8 cellular contexts compared by ENCODE assay signal in genomic region chr19:39970674-39971379, GRCh38. TPM values are rescaled to one million over a fixed set of nuclear protein-coding genes. Genes with fewer than 3 reads are reported as not detected.
DNase-seq lines count a peak whose midpoint lies in the region; ATAC-seq, FAIRE-seq and TF ChIP-seq lines count a peak whose summit lies in the region.

TSS of gene PSMC4 (plus strand) at chr19:39971165. CDS start at chr19:39971203, 38 bp downstream.

- H3K4me3 ChIP-seq in left ventricle myocardium inferior = peak within 1 kb of the TSS; percentile 84
- peak within 1 kb of the TSS; percentile 58 to 62 for H3K4me3 ChIP-seq in prostate gland

- intact Hi-C loops in left ventricle myocardium inferior (cut with micrococcal nuclease) (no loop called here), prostate gland (cut with DNase I) (loop anchor here (2.0 to 5.0 kb wide), 2 partner anchors 124 to 178 kb away; partner anchors contain the start of gene FBL)

- ATAC-seq in HG02870 (IDR thresholded peaks at IDR 0.05; ENCODE audit: unreplicated experiment) = peak; percentile 95

- no peaks in the 10 kb centered on the region for H3K9me3 ChIP-seq in left ventricle myocardium inferior (replicated peaks)
- no peaks in the 10 kb centered on the region for H3K9me3 ChIP-seq in prostate gland

- no peaks in the 10 kb centered on the region for H3K27me3 Mint-ChIP-seq in T-helper 1 cell treated with Interleukin-12 subunit alpha and Interleukin-12 subunit beta and Interleukin-4 antibody, amounts not matched to agents 30 μg/mL and 1 μg/mL, for 36 hours (ENCODE audit: low read depth)

- TF ChIP-seq POLR2A in GM12892 (IDR thresholded peaks at IDR 0.05; ENCODE audit: low read depth, low read length) (peak; percentile 85), prostate gland (IDR thresholded peaks at IDR 0.05) (peak; percentile 88)

- under 1% methylated on average over 47 of the region's 47 CpGs for WGBS in prostate gland

- FAIRE-seq in GM12892 (lab: Jason Lieb, UNC) (peak; percentile 100), urothelium cell line (lab: Jason Lieb, UNC) (peak; percentile 98)

- peak within 1 kb of the TSS; percentile 97 for H3K4me3 Mint-ChIP-seq in T-helper 1 cell treated with Interleukin-12 subunit alpha and Interleukin-12 subunit beta and Interleukin-4 antibody, amounts not matched to agents 30 μg/mL and 1 μg/mL, for 36 hours

- H3K27ac ChIP-seq in left ventricle myocardium inferior (replicated peaks) (peak within 1 kb of the TSS; percentile 89), prostate gland (peak within 1 kb of the TSS; percentile 90 to 91)

- peaks cover 39% of the 10 kb centered on the region for H3K36me3 Mint-ChIP-seq in T-helper 1 cell treated with Interleukin-12 subunit alpha and Interleukin-12 subunit beta and Interleukin-4 antibody, amounts not matched to agents 30 μg/mL and 1 μg/mL, for 36 hours (ENCODE audit: low read depth)

- H3K9me3 Mint-ChIP-seq in T-helper 1 cell treated with Interleukin-12 subunit alpha and Interleukin-12 subunit beta and Interleukin-4 antibody, amounts not matched to agents 30 μg/mL and 1 μg/mL, for 36 hours = no peaks in the 10 kb centered on the region

- peaks cover 35% of the 10 kb centered on the region for H3K4me1 ChIP-seq in left ventricle myocardium inferior
- peaks cover 8% of the 10 kb centered on the region for H3K4me1 ChIP-seq in prostate gland (replicated peaks)

- H3K27ac Mint-ChIP-seq in T-helper 1 cell treated with Interleukin-12 subunit alpha and Interleukin-12 subunit beta and Interleukin-4 antibody, amounts not matched to agents 30 μg/mL and 1 μg/mL, for 36 hours = peak within 1 kb of the TSS; percentile 98

- peak; percentile 81 for TF ChIP-seq CTCF in left ventricle myocardium inferior (IDR thresholded peaks at IDR 0.05; ENCODE audit: borderline replicate concordance)
- peak; percentile 48 to 94 (median 91) for TF ChIP-seq CTCF in prostate gland (IDR thresholded peaks at IDR 0.05)

- DNase-seq in GM12892 (ENCODE audit: insufficient read length) (peak; percentile 93), NCI-H146 treated with DMSO at 0.1 percent for 48 hours (lab: John Stamatoyannopoulos, UW; ENCODE audit: unreplicated experiment) (peak; percentile 99), amygdala (lab: John Stamatoyannopoulos, UW) (peak; percentile 65 to 99 (median 98)), left ventricle myocardium inferior (peak; percentile 97), prostate gland (ENCODE audit: low spot score) (peak; percentile 98), urothelium cell line (ENCODE audit: low spot score) (peak; percentile 99)

- H3K36me3 ChIP-seq in left ventricle myocardium inferior (peaks cover 38% of the 10 kb centered on the region), prostate gland (peaks cover 4 to 10% of the 10 kb centered on the region in 2 donors)

- peaks cover 43% of the 10 kb centered on the region for H3K4me1 Mint-ChIP-seq in T-helper 1 cell treated with Interleukin-12 subunit alpha and Interleukin-12 subunit beta and Interleukin-4 antibody, amounts not matched to agents 30 μg/mL and 1 μg/mL, for 36 hours (ENCODE audit: low read depth)

- H3K27me3 ChIP-seq in left ventricle myocardium inferior (ENCODE audit: low read depth) (no peaks in the 10 kb centered on the region), prostate gland (replicated peaks; ENCODE audit: insufficient read depth) (no peaks in the 10 kb centered on the region)

RNA-seq across cellular contexts. Expression of gene PSMC4, which starts in this region (rescaled TPM):
- 64.7 TPM for polyA plus RNA-seq in GM12892 (2012; ENCODE audit: missing spikeins)
- total RNA-seq in left ventricle myocardium inferior = 70.7 TPM
- 100 to 1,000 TPM in 1 of 2 donors, 10 to 100 TPM in 1; 86.1 to 129 TPM for total RNA-seq in prostate gland

Comparison
In these comparisons a context has a peak if more than half of its experiments do, and no peak if none do; other contexts are left out.
1. Peak in every context shown above with its lines: DNase-seq, ATAC-seq, H3K4me3 ChIP-seq and H3K27ac ChIP-seq.